8 cellular contexts compared by ENCODE assay signal in the genomic region with DNA sequence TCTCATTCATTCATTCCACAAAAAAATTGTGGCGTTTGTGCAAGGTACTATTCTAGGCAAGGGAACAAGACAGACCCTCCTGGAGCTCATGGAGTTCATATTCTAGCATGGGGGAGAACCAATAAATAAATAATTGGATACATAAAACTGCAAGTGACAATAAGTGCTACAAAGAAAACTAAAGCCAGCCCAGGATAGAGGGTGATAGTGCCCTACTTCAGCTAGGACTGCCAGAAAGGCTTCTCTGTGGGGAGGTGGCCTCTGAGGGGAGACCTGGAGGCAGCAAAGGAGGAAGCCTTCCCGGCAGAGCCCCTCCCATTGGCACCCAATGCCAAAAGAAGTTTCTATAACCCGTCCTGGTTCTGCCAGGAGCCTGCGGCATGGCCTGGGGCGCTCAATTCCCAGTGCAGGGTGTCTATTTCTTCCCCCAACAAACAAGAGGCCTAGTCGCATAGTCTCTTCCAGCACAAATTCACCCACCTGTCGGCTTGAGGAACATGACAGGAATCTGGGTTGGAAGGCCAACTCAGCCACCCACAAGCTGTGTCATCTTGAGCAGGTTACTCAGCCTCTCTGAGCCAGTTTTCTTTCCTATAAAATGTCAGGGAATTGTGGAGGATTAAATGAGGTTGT.
A peak's percentile ranks its signal among the peaks of the same experiment; 100 is the strongest.
DNase-seq lines count a peak whose midpoint lies in the region; ATAC-seq and TF ChIP-seq lines count a peak whose summit lies in the region.
"Had no signal": no experiment of that assay in that cellular context is flagged by ENCODE, and none has a peak within 500 bp of the region (broad histone marks: within the 10 kb centered on the region; RNA-seq: fewer than 3 reads in every experiment).

No MANE protein-coding gene starts in this region.

- intact Hi-C loops in HCT116 (cut with micrococcal nuclease) = loop anchor here (1.0 to 5.0 kb wide), 6 partner anchors 97 to 410 kb away; no protein-coding TSS in a partner anchor

- CTCF ChIA-PET in HCT116 (lab: Charles Lee) = interaction anchor here (1.1 to 3.6 kb wide), 4 partner anchors 25 to 352 kb away, joined by 3 to 35 read pairs (median 5); partner anchors contain the start of gene ZFP36L2

- RAD21 ChIA-PET in HCT116 (lab: Charles Lee; ENCODE audit: low non-redundant PET in 1 of 2, low total read pairs in 2 of 2, uncharacterized antibody in 2 of 2, unreplicated experiment in 2 of 2) = interaction anchor here (0.6 to 1.4 kb wide), 2 partner anchors 157 to 1120 kb away, joined by 3 read pairs; no protein-coding TSS in a partner anchor

- BruUV-seq in HCT116 (replicated peaks; lab: Mats Ljungman, UMichigan) = no TSS peak

- no peaks in the 10 kb centered on the region for H4K20me1 ChIP-seq in HCT116 (ENCODE audit: insufficient read depth)

- no peak for ATAC-seq in HCT116
- no peak for ATAC-seq in GM18909 (IDR thresholded peaks at IDR 0.05; ENCODE audit: poor library complexity, unreplicated experiment)
- ATAC-seq in HG03280 (IDR thresholded peaks at IDR 0.05; ENCODE audit: unreplicated experiment) = no peak

- peak overlapping the region; percentile 84 for H3K4me2 ChIP-seq in HCT116 (ENCODE audit: low read length)

- H3K9me2 ChIP-seq in HCT116 (ENCODE audit: insufficient read depth) = no peaks in the 10 kb centered on the region

- peak overlapping the region; percentile 90 for H2AFZ ChIP-seq in HCT116 (ENCODE audit: low read depth, low read length, poor library complexity, severe bottlenecking)

- TF ChIP-seq POLR2A in HCT116 (IDR thresholded peaks at IDR 0.05; ENCODE audit: borderline replicate concordance, extremely low read depth, insufficient read depth, insufficient read length) (no peak), Peyer's patch (IDR thresholded peaks at IDR 0.05) (no peak)

- H3K4me3 ChIP-seq in HCT116 (replicated peaks in 1 of 2; ENCODE audit: low read depth in 1 of 2, low read length in 2 of 2) = 0 out of 4 replicates have a peak overlapping the region, but pooled peaks of 1 of the 2 experiments have one; percentile 41
- H3K4me3 ChIP-seq in Peyer's patch = peak overlapping the region in 1 of 4 donors; percentile 12
- H3K4me3 ChIP-seq in skin epidermis = no peak overlapping the region
- H3K4me3 ChIP-seq: thyroid gland had no signal

- TF ChIP-seq RAD21 in HCT116 (IDR thresholded peaks at IDR 0.05; ENCODE audit: low read depth) = no peak

- H3K9ac ChIP-seq in HCT116 (ENCODE audit: low read length) = 0 out of 2 replicates have a peak overlapping the region, but pooled peaks have one; percentile 44

- H3K4me1 ChIP-seq in HCT116 (ENCODE audit: control insufficient read depth in 1 of 2, insufficient read depth in 2 of 2, low read length in 2 of 2) = peaks cover 20 to 23% of the 10 kb centered on the region in 2 experiments
- peaks cover 36 to 86% (median 84%) of the 10 kb centered on the region in 4 donors for H3K4me1 ChIP-seq in Peyer's patch

- POLR2A ChIA-PET in HCT116 (lab: Charles Lee) = interaction anchor here (0.6 to 2.0 kb wide), 2 partner anchors 64 to 97 kb away, joined by 3 to 4 read pairs; no protein-coding TSS in a partner anchor

- H3K9me3 ChIP-seq in HCT116 (ENCODE audit: control insufficient read depth in 1 of 2, insufficient read depth in 1 of 2, low read depth in 1 of 2, low read length in 2 of 2) (no peaks in the 10 kb centered on the region), Peyer's patch (no peaks in the 10 kb centered on the region)
- H3K9me3 ChIP-seq: thyroid gland had no signal

- no peaks in the 10 kb centered on the region for H3K79me2 ChIP-seq in HCT116 (ENCODE audit: insufficient read depth, low read length)

- DNase-seq in HCT116 (ENCODE audit: low read depth, low spot score) = no peak
- peak in 2 of 3 donors; percentile 52 to 56 for DNase-seq in Peyer's patch
- DNase-seq in epithelial cell of prostate (ENCODE audit: low read depth, low spot score) = no peak
- DNase-seq in D341Med (ENCODE audit: low spot score) = no peak

- TF ChIP-seq CTCF in HCT116 (IDR thresholded peaks at IDR 0.05 in 2 of 3, conservative IDR thresholded peaks at IDR 0.05 in 1 of 3; ENCODE audit: borderline replicate concordance in 1 of 3, insufficient read depth in 1 of 3, low read depth in 2 of 3, low read length in 2 of 3) (no peak), Peyer's patch (IDR thresholded peaks at IDR 0.05) (no peak)

- no peaks in the 10 kb centered on the region for H3K27me3 ChIP-seq in HCT116 (ENCODE audit: insufficient read depth, low read length)
- H3K27me3 ChIP-seq in Peyer's patch = no peaks in the 10 kb centered on the region
- H3K27me3 ChIP-seq: thyroid gland had no signal

- H3K36me3 ChIP-seq in HCT116 (ENCODE audit: control insufficient read depth in 1 of 2, insufficient read depth in 2 of 2, low read length in 2 of 2) (no peaks in the 10 kb centered on the region), Peyer's patch (no peaks in the 10 kb centered on the region)
- H3K36me3 ChIP-seq: thyroid gland had no signal

- H3K27ac ChIP-seq in HCT116 (ENCODE audit: low read depth, low read length) = peak overlapping the region; percentile 65
- H3K27ac ChIP-seq in Peyer's patch = peak overlapping the region; percentile 88 to 94 (median 92)
- peak overlapping the region; percentile 80 for H3K27ac ChIP-seq in epithelial cell of prostate
- H3K27ac ChIP-seq in skin epidermis = peak overlapping the region; percentile 24 to 93 (median 84)

TF ChIP-seq in HCT116, 20 proteins besides CTCF, POLR2A, EP300 and RAD21:
- TF ChIP-seq SP1 (IDR thresholded peaks at IDR 0.05; ENCODE audit: low read depth) = no peak
- TF ChIP-seq ZFX (IDR thresholded peaks at IDR 0.05) = no peak
- no peak for TF ChIP-seq FOSL1 (IDR thresholded peaks at IDR 0.05; ENCODE audit: low read depth)
- TF ChIP-seq TCF7L2 (IDR thresholded peaks at IDR 0.05; ENCODE audit: borderline replicate concordance, extremely low read depth, insufficient read depth, insufficient read length) = no peak
- TF ChIP-seq ELF1 (IDR thresholded peaks at IDR 0.05; ENCODE audit: borderline replicate concordance, low read depth) = no peak
- TF ChIP-seq CEBPB (IDR thresholded peaks at IDR 0.05; ENCODE audit: low read depth) = no peak
- TF ChIP-seq YY1 (IDR thresholded peaks at IDR 0.05; ENCODE audit: extremely low read depth, insufficient replicate concordance, low read depth, low read length) = no peak
- no peak for TF ChIP-seq MAX (IDR thresholded peaks at IDR 0.05)
- no peak for TF ChIP-seq SIN3A (IDR thresholded peaks at IDR 0.05; ENCODE audit: low read depth)
- TF ChIP-seq ZBTB33 (IDR thresholded peaks at IDR 0.05; ENCODE audit: extremely low read depth, insufficient replicate concordance, low read length) = no peak
- TF ChIP-seq REST (IDR thresholded peaks at IDR 0.05; ENCODE audit: low read depth) = no peak
- no peak for TF ChIP-seq SRF (IDR thresholded peaks at IDR 0.05; ENCODE audit: low read depth)
- TF ChIP-seq, protein P1, sequence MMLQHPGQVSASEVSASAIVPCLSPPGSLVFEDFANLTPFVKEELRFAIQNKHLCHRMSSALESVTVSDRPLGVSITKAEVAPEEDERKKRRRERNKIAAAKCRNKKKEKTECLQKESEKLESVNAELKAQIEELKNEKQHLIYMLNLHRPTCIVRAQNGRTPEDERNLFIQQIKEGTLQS (IDR thresholded peaks at IDR 0.05) = no peak
- no peak for TF ChIP-seq EZH2 (IDR thresholded peaks at IDR 0.05)
- no peak for TF ChIP-seq POLR2AphosphoS5 (IDR thresholded peaks at IDR 0.05; ENCODE audit: low read depth, low read length)
- no peak for TF ChIP-seq EZH2phosphoT487 (IDR thresholded peaks at IDR 0.05; ENCODE audit: borderline replicate concordance)
- no peak for TF ChIP-seq CBX3 (IDR thresholded peaks at IDR 0.05; ENCODE audit: low read depth)
TF ChIP-seq in HCT116: peak in this region for 0.

Comparison
In these comparisons a context has a peak if more than half of its experiments do, and no peak if none do; other contexts are left out.
1. DNase-seq: peak in Peyer's patch (2 of 3); none in HCT116 (single experiment), epithelial cell of prostate (single experiment) and D341Med (single experiment).
2. Peak in every context shown above with its lines, with median percentiles within 50 percentile points of each other: H3K27ac ChIP-seq.